Comparison of ENCODE assay signal across 1 cellular context in genomic region chr7:35801392-35802101, GRCh38.
TF ChIP-seq lines count a peak whose summit lies in the region.

No MANE protein-coding gene starts in this region.

TF ChIP-seq in HepG2, 621 proteins besides CTCF, POLR2A, EP300 and RAD21 (continued from another document and continues in another):
- no peak for TF ChIP-seq ZHX2 (IDR thresholded peaks at IDR 0.05; ENCODE audit: low read depth)
- TF ChIP-seq ZHX2 (CRISPR knock-in tag; IDR thresholded peaks at IDR 0.05; ENCODE audit: borderline replicate concordance), result no peak
- no peak for TF ChIP-seq PHF5A (CRISPR knock-in tag; IDR thresholded peaks at IDR 0.05; ENCODE audit: low read depth, unreplicated experiment)
- TF ChIP-seq RFXANK (CRISPR knock-in tag; IDR thresholded peaks at IDR 0.05), result no peak
- TF ChIP-seq MEF2D (CRISPR knock-in tag; IDR thresholded peaks at IDR 0.05), result no peak
- TF ChIP-seq ZNF292 (CRISPR knock-in tag; IDR thresholded peaks at IDR 0.05; ENCODE audit: borderline replicate concordance, low read depth), result no peak
- no peak for TF ChIP-seq ZNF260 (CRISPR knock-in tag; IDR thresholded peaks at IDR 0.05; ENCODE audit: borderline replicate concordance, low read depth)
- TF ChIP-seq ZNF580 (CRISPR knock-in tag; IDR thresholded peaks at IDR 0.05; ENCODE audit: borderline replicate concordance, low read depth), result 0 out of 2 replicates have a peak, but pooled peaks have one; percentile 18
- no peak; the same call in 1 of the 2 replicates for TF ChIP-seq PATZ1 (CRISPR knock-in tag; IDR thresholded peaks at IDR 0.05)
- no peak for TF ChIP-seq MTERF4 (CRISPR knock-in tag; IDR thresholded peaks at IDR 0.05)
- TF ChIP-seq ZNF430 (CRISPR knock-in tag; IDR thresholded peaks at IDR 0.05), result no peak
- no peak for TF ChIP-seq ONECUT2 (CRISPR knock-in tag; IDR thresholded peaks at IDR 0.05)
- TF ChIP-seq THRA (CRISPR knock-in tag; IDR thresholded peaks at IDR 0.05; ENCODE audit: borderline replicate concordance), result 0 out of 2 replicates have a peak, but pooled peaks have one; percentile 1
- no peak for TF ChIP-seq AGO1 (IDR thresholded peaks at IDR 0.05; ENCODE audit: low read depth, low read length, poor library complexity, severe bottlenecking)
- 0 out of 2 replicates have a peak, but pooled peaks have one; percentile 37 for TF ChIP-seq IRF9 (CRISPR knock-in tag; IDR thresholded peaks at IDR 0.05; ENCODE audit: borderline replicate concordance)
- no peak for TF ChIP-seq FOXM1 (CRISPR knock-in tag; IDR thresholded peaks at IDR 0.05)
- no peak for TF ChIP-seq MEIS1 (CRISPR knock-in tag; IDR thresholded peaks at IDR 0.05; ENCODE audit: borderline replicate concordance)
- TF ChIP-seq TRIM22 (IDR thresholded peaks at IDR 0.05), result no peak
- no peak for TF ChIP-seq MZF1 (CRISPR knock-in tag; IDR thresholded peaks at IDR 0.05; ENCODE audit: borderline replicate concordance)
- TF ChIP-seq ZNF891 (CRISPR knock-in tag; IDR thresholded peaks at IDR 0.05), result no peak; the same call in 1 of the 2 replicates
- no peak for TF ChIP-seq ZNF615 (CRISPR knock-in tag; IDR thresholded peaks at IDR 0.05; ENCODE audit: borderline replicate concordance)
- TF ChIP-seq ZNF18 (CRISPR knock-in tag; IDR thresholded peaks at IDR 0.05; ENCODE audit: insufficient replicate concordance), result peak; percentile 95
- peak; percentile 59; the same call in 1 of the 2 replicates for TF ChIP-seq GFI1 (CRISPR knock-in tag; IDR thresholded peaks at IDR 0.05; ENCODE audit: borderline replicate concordance)
- TF ChIP-seq ZNF781 (CRISPR knock-in tag; IDR thresholded peaks at IDR 0.05; ENCODE audit: borderline replicate concordance, not compliant biosample characterization), result no peak
- TF ChIP-seq KDM3A (CRISPR knock-in tag; IDR thresholded peaks at IDR 0.05; ENCODE audit: low read depth), result no peak
- TF ChIP-seq SPEN (CRISPR knock-in tag; IDR thresholded peaks at IDR 0.05; ENCODE audit: low read depth), result no peak
- TF ChIP-seq SNAPC4 (CRISPR knock-in tag; IDR thresholded peaks at IDR 0.05), result no peak
- no peak for TF ChIP-seq HBP1 (CRISPR knock-in tag; IDR thresholded peaks at IDR 0.05; ENCODE audit: low read depth)
- peak; percentile 50 to 85; a peak in 2 of 4 replicates for TF ChIP-seq HMGXB4 (CRISPR knock-in tag; IDR thresholded peaks at IDR 0.05; ENCODE audit: borderline replicate concordance in 1 of 2, low read depth in 1 of 2)
